In genomic region chr19:52369463-52370340, GRCh38 we compare ENCODE assay signal across 8 cellular contexts. TPM values are rescaled to one million over a fixed set of nuclear protein-coding genes. Genes with fewer than 3 reads are reported as not detected.
DNase-seq lines count a peak whose midpoint lies in the region; ATAC-seq and TF ChIP-seq lines count a peak whose summit lies in the region.

Gene ZNF880, plus strand, starts transcription at chr19:52369923. Its CDS starts 43 bp downstream, at chr19:52369966.

- H3K4me1 Mint-ChIP-seq in T-helper 1 cell treated with Interleukin-12 subunit alpha and Interleukin-12 subunit beta and Interleukin-4 antibody, amounts not matched to agents 30 μg/mL and 1 μg/mL, for 36 hours (ENCODE audit: low read depth): peaks cover 6% of the 10 kb centered on the region

- ATAC-seq in left cardiac atrium: peak; percentile 100

- peak within 1 kb of the TSS; percentile 88 to 99 (median 94) for H3K27ac ChIP-seq in tibial nerve

- in situ Hi-C loops in HAP-1 (cut with MboI; ENCODE audit: low sequenced_read_pairs): no loop called here

- H3K27ac Mint-ChIP-seq in T-helper 1 cell treated with Interleukin-12 subunit alpha and Interleukin-12 subunit beta and Interleukin-4 antibody, amounts not matched to agents 30 μg/mL and 1 μg/mL, for 36 hours: peak within 1 kb of the TSS; percentile 89

- peak; percentile 19 to 74 for TF ChIP-seq EP300 in tibial nerve (IDR thresholded peaks at IDR 0.05)

- H3K4me3 Mint-ChIP-seq in T-helper 1 cell treated with Interleukin-12 subunit alpha and Interleukin-12 subunit beta and Interleukin-4 antibody, amounts not matched to agents 30 μg/mL and 1 μg/mL, for 36 hours: peak within 1 kb of the TSS; percentile 84

- TF ChIP-seq CTCF in tibial nerve (IDR thresholded peaks at IDR 0.05): peak in 1 of 5 experiments; percentile 12

- intact Hi-C loops in left cardiac atrium (cut with DNase I) (no loop called here), posterior vena cava (cut with DNase I) (no loop called here)

- 2% methylated on average over 35 to 53 of the region's 53 CpGs for WGBS in tibial nerve, 2 donors

- DNase-seq in HS-5 (ENCODE audit: low read depth): peak; percentile 26
- DNase-seq in amniotic stem cell (lab: John Stamatoyannopoulos, UW): peak; percentile 82
- DNase-seq in left cardiac atrium: peak; percentile 96
- DNase-seq in posterior vena cava (ENCODE audit: low spot score): peak; percentile 98
- DNase-seq in tibial nerve (ENCODE audit: low spot score in 2 of 2): peak; percentile 89 to 93
- no peak for DNase-seq in HAP-1 (ENCODE audit: low spot score in 2 of 2)

- peaks cover 65% of the 10 kb centered on the region for H3K9me3 Mint-ChIP-seq in T-helper 1 cell treated with Interleukin-12 subunit alpha and Interleukin-12 subunit beta and Interleukin-4 antibody, amounts not matched to agents 30 μg/mL and 1 μg/mL, for 36 hours

- TF ChIP-seq POLR2A in GM15510 (IDR thresholded peaks at IDR 0.05; ENCODE audit: borderline replicate concordance, extremely low read depth, insufficient read length): peak; percentile 33
- TF ChIP-seq POLR2A in tibial nerve (IDR thresholded peaks at IDR 0.05): peak in 1 of 2 donors; percentile 37

- peaks cover 37% of the 10 kb centered on the region for H3K36me3 Mint-ChIP-seq in T-helper 1 cell treated with Interleukin-12 subunit alpha and Interleukin-12 subunit beta and Interleukin-4 antibody, amounts not matched to agents 30 μg/mL and 1 μg/mL, for 36 hours (ENCODE audit: low read depth)

- H3K27me3 Mint-ChIP-seq in T-helper 1 cell treated with Interleukin-12 subunit alpha and Interleukin-12 subunit beta and Interleukin-4 antibody, amounts not matched to agents 30 μg/mL and 1 μg/mL, for 36 hours (ENCODE audit: low read depth): no peaks in the 10 kb centered on the region

- H3K9me3 ChIP-seq in tibial nerve (peaks cover 0 to 73% (median 26%) of the 10 kb centered on the region in 4 donors), HAP-1 (no peaks in the 10 kb centered on the region; the same call in 1 of the 2 replicates)

- H3K4me1 ChIP-seq in tibial nerve: peaks cover 0 to 17% (median 3%) of the 10 kb centered on the region in 4 donors
- H3K4me1 ChIP-seq in HAP-1: no peaks in the 10 kb centered on the region

- no peaks in the 10 kb centered on the region for H3K27me3 ChIP-seq in tibial nerve
- H3K27me3 ChIP-seq in HAP-1 (ENCODE audit: low read depth): no peaks in the 10 kb centered on the region

- H3K36me3 ChIP-seq in tibial nerve (peaks cover 0 to 65% (median 28%) of the 10 kb centered on the region in 3 donors), HAP-1 (replicated peaks) (no peaks in the 10 kb centered on the region)

- H3K4me3 ChIP-seq in tibial nerve (peak within 1 kb of the TSS; percentile 57 to 91 (median 82)), HAP-1 (no peak within 1 kb of the TSS)

RNA-seq across cellular contexts. Expression of gene ZNF880, which starts in this region (rescaled TPM):
- total RNA-seq in left cardiac atrium: 10 to 100 TPM; 17.2 to 22.2 TPM
- total RNA-seq in posterior vena cava: 10 to 100 TPM; 20.3 to 29.1 TPM
- 10 to 100 TPM; 15.6 to 43.5 (median 20.9) TPM for total RNA-seq in tibial nerve

Comparison
In these comparisons a context has a peak if more than half of its experiments do, and no peak if none do; other contexts are left out.
1. DNase-seq: peak in HS-5 (single experiment), amniotic stem cell (single experiment), left cardiac atrium (single experiment), posterior vena cava (single experiment) and tibial nerve (2 of 2); none in HAP-1 (0 of 2).